8 cellular contexts compared by ENCODE assay signal in the genomic region with DNA sequence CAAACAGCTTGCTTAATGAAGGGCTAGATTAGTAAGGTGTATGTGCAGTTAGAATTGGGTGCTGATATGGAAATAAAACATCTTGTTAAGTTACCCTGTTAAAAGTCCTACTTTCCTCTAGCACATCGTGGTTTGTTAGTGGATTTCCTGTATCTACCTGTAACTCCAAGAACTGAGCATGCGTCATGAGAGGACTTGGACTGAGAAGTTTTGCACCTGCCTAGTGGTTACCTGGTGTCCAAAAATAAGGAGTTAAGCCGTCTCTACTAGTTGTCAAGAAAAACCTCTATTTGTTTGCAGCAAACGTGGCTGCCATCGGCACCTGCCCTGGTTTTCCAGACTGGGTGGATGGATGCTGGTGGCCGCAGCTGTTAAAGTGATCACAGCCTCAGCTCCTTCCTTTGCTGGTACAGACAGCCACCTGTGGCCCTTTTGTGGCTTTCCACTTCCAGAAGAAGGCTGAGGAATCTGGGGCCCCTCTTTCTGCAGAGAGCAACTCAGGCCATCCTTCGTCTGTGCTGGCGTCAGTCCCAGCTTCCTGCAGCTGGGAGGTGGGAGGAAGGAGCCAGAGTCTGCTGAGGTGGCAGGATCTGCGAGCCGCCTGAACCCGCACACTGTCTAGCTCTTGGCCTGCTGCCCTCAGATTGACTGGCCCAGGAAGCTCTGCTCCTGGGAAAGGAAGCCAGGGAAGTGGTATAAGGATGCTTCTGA. TPM values are rescaled to one million over a fixed set of nuclear protein-coding genes. Genes with fewer than 3 reads are reported as not detected.
DNase-seq lines count a peak whose midpoint lies in the region; ATAC-seq and FAIRE-seq lines count a peak whose summit lies in the region.

No MANE protein-coding gene starts in this region.

- peaks cover 10% of the 10 kb centered on the region for H3K36me3 Mint-ChIP-seq in T-helper 2 cell treated with Interferon-gamma antibody and Interleukin-4, amounts not matched to agents 5 μg/mL and 100 μg/mL, for 36 hours (ENCODE audit: low read depth)

- FAIRE-seq in GM18507 (lab: Jason Lieb, UNC) = peak; percentile 63

- H3K4me1 Mint-ChIP-seq in T-helper 2 cell treated with Interferon-gamma antibody and Interleukin-4, amounts not matched to agents 5 μg/mL and 100 μg/mL, for 36 hours (ENCODE audit: low read depth) = peaks cover 15% of the 10 kb centered on the region

- ATAC-seq in GM18909 (IDR thresholded peaks at IDR 0.05; ENCODE audit: poor library complexity, unreplicated experiment) (no peak), HG03439 (IDR thresholded peaks at IDR 0.05; ENCODE audit: unreplicated experiment) (no peak)

- no peaks in the 10 kb centered on the region for H3K9me3 Mint-ChIP-seq in T-helper 2 cell treated with Interferon-gamma antibody and Interleukin-4, amounts not matched to agents 5 μg/mL and 100 μg/mL, for 36 hours

- no peak overlapping the region for H3K4me3 Mint-ChIP-seq in T-helper 2 cell treated with Interferon-gamma antibody and Interleukin-4, amounts not matched to agents 5 μg/mL and 100 μg/mL, for 36 hours

- H3K27me3 Mint-ChIP-seq in T-helper 2 cell treated with Interferon-gamma antibody and Interleukin-4, amounts not matched to agents 5 μg/mL and 100 μg/mL, for 36 hours (ENCODE audit: low read depth) = no peaks in the 10 kb centered on the region

- no peak for DNase-seq in GM18507 (ENCODE audit: extremely low spot score, insufficient read length, low read depth)
- DNase-seq in NCI-H69 (lab: John Stamatoyannopoulos, UW) = peak; percentile 88
- peak; percentile 17 for DNase-seq in fibroblast of the conjunctiva (ENCODE audit: low read depth)
- DNase-seq in renal cortical epithelial cell (ENCODE audit: low read depth) = peak; percentile 56
- DNase-seq in stimulated activated CD4-positive, alpha-beta T cell treated with anti-CD3 and anti-CD28 coated beads, Interleukin-4, amount 100 ng/mL, for 4 hours = no peak
- DNase-seq in T-helper 2 cell treated with Interferon-gamma antibody and Interleukin-4, amounts not matched to agents 5 μg/mL and 100 μg/mL, for 36 hours (ENCODE audit: low spot score) = no peak

- H3K27ac Mint-ChIP-seq in T-helper 2 cell treated with Interferon-gamma antibody and Interleukin-4, amounts not matched to agents 5 μg/mL and 100 μg/mL, for 36 hours = no peak overlapping the region

RNA-seq across cellular contexts. Expression of a gene that starts 56.8 kb away (rescaled TPM):
- 4.7 and 7.7 TPM in 2 replicates for total RNA-seq in renal cortical epithelial cell

Comparison
In these comparisons a context has a peak if more than half of its experiments do, and no peak if none do; other contexts are left out.
1. DNase-seq: peak in NCI-H69 (single experiment), fibroblast of the conjunctiva (single experiment) and renal cortical epithelial cell (single experiment); none in GM18507 (single experiment), stimulated activated CD4-positive, alpha-beta T cell treated with anti-CD3 and anti-CD28 coated beads, Interleukin-4, amount 100 ng/mL, for 4 hours (0 of 2) and T-helper 2 cell treated with Interferon-gamma antibody and Interleukin-4, amounts not matched to agents 5 μg/mL and 100 μg/mL, for 36 hours (single experiment).